28 cellular contexts compared by ENCODE assay signal in genomic region chr7:1318661-1319060, GRCh38.
"Had no signal": no experiment of that assay in that cellular context is flagged by ENCODE, and none has a peak within 500 bp of the region (broad histone marks: within the 10 kb centered on the region; RNA-seq: fewer than 3 reads in every experiment).

No MANE protein-coding gene starts in this region.

- H3K4me1 ChIP-seq: adrenal gland, SJSA1 had no signal

- DNase-seq: activated CD4-positive, alpha-beta T cell treated with anti-CD3 and anti-CD28 coated beads for 48 hours; activated CD4-positive, alpha-beta T cell treated with anti-CD3 and anti-CD28 coated beads, Interleukin-2, amount 50 U/mL, for 48 hours; activated CD4-positive, CD25-positive, alpha-beta regulatory T cell treated with anti-CD3 and anti-CD28 coated beads, Interleukin-2, amount 50 U/mL, for 72 hours; activated CD8-positive, alpha-beta memory T cell treated with anti-CD3 and anti-CD28 coated beads, Interleukin-2, amount 10 ng/mL, durations not matched to agents 7 days and 5 days; activated effector memory CD4-positive, alpha-beta T cell treated with anti-CD3 and anti-CD28 coated beads, Interleukin-2, amount 50 U/mL, for 16 hours; activated naive CD4-positive, alpha-beta T cell treated with Interleukin-2 at 50 U/mL for 16 hours; activated naive CD8-positive, alpha-beta T cell treated with anti-CD3 and anti-CD28 coated beads, Interleukin-2, amount 10 ng/mL, durations not matched to agents 7 days and 5 days; activated T-cell treated with anti-CD3 and anti-CD28 coated beads, Interleukin-2, amount 50 U/mL, for 4 hours; adrenal gland; anterior cingulate cortex; IMR-90; Kasumi-1; KBM-7; NCI-H1105 treated with DMSO at 0.1 percent for 48 hours; NCI-H1436 treated with DMSO at 0.1 percent for 48 hours; NCI-H187; NCI-H2081; NCI-H510A treated with DMSO at 0.1 percent for 48 hours; NCI-H69; NK-92 treated with Interleukin-12 subunit alpha and Interleukin-12 subunit beta, amount 100 ng/mL, for 24 hours; OCI-M1; RPMI8226; SHP77; SW 1271 had no signal

- H3K4me3 ChIP-seq: adrenal gland, SJSA1 had no signal

- H3K36me3 ChIP-seq: adrenal gland, SJSA1 had no signal

- H3K36me3 Mint-ChIP-seq: activated CD8-positive, alpha-beta memory T cell treated with anti-CD3 and anti-CD28 coated beads, Interleukin-2, amount 10 ng/mL, durations not matched to agents 7 days and 5 days; activated naive CD8-positive, alpha-beta T cell treated with anti-CD3 and anti-CD28 coated beads, Interleukin-2, amount 10 ng/mL, durations not matched to agents 7 days and 5 days; WTC11 had no signal

- ATAC-seq: activated CD8-positive, alpha-beta memory T cell treated with anti-CD3 and anti-CD28 coated beads, Interleukin-2, amount 10 ng/mL, durations not matched to agents 7 days and 5 days; activated T-cell treated with anti-CD3 and anti-CD28 coated beads, Interleukin-2, amount 50 U/mL, for 4 hours; Panc1; SK-N-SH treated with all-trans-retinoic acid at 6 μM for 48 hours; WTC11 had no signal

- H3K27ac Mint-ChIP-seq: activated CD8-positive, alpha-beta memory T cell treated with anti-CD3 and anti-CD28 coated beads, Interleukin-2, amount 10 ng/mL, durations not matched to agents 7 days and 5 days; activated naive CD8-positive, alpha-beta T cell treated with anti-CD3 and anti-CD28 coated beads, Interleukin-2, amount 10 ng/mL, durations not matched to agents 7 days and 5 days; WTC11 had no signal

- H3K27ac ChIP-seq: adrenal gland, SJSA1 had no signal

- H3K4me3 Mint-ChIP-seq: activated CD8-positive, alpha-beta memory T cell treated with anti-CD3 and anti-CD28 coated beads, Interleukin-2, amount 10 ng/mL, durations not matched to agents 7 days and 5 days; activated naive CD8-positive, alpha-beta T cell treated with anti-CD3 and anti-CD28 coated beads, Interleukin-2, amount 10 ng/mL, durations not matched to agents 7 days and 5 days; activated T-cell treated with anti-CD3 and anti-CD28 coated beads, Interleukin-2, amount 50 U/mL, for 4 hours; WTC11 had no signal

- H3K9me3 ChIP-seq: adrenal gland, SJSA1 had no signal

- H3K4me1 Mint-ChIP-seq: activated CD8-positive, alpha-beta memory T cell treated with anti-CD3 and anti-CD28 coated beads, Interleukin-2, amount 10 ng/mL, durations not matched to agents 7 days and 5 days; activated naive CD8-positive, alpha-beta T cell treated with anti-CD3 and anti-CD28 coated beads, Interleukin-2, amount 10 ng/mL, durations not matched to agents 7 days and 5 days; WTC11 had no signal

- H3K9me3 Mint-ChIP-seq: activated T-cell treated with anti-CD3 and anti-CD28 coated beads, Interleukin-2, amount 50 U/mL, for 4 hours had no signal
